7 cellular contexts compared by ENCODE assay signal in genomic region chr7:39314869-39315268, GRCh38.
"Had no signal": no experiment of that assay in that cellular context is flagged by ENCODE, and none has a peak within 500 bp of the region (broad histone marks: within the 10 kb centered on the region; RNA-seq: fewer than 3 reads in every experiment).

No MANE protein-coding gene starts in this region.

- H3K4me3 ChIP-seq: GM12878 had no signal

- FAIRE-seq: GM12878, GM12891, GM12892, GM18507, GM19239 had no signal

- DNase-seq: GDM1, GF-D8 had no signal

- ATAC-seq: GM12878 had no signal
